In genomic region chr21:17003763-17004373, GRCh38 we compare ENCODE assay signal across 11 cellular contexts.
DNase-seq lines count a peak whose midpoint lies in the region; ATAC-seq and TF ChIP-seq lines count a peak whose summit lies in the region.
"Had no signal": no experiment of that assay in that cellular context is flagged by ENCODE, and none has a peak within 500 bp of the region (broad histone marks: within the 10 kb centered on the region; RNA-seq: fewer than 3 reads in every experiment).

No MANE protein-coding gene starts in this region.

- peak overlapping the region; percentile 48 for H2AFZ ChIP-seq in SU-DHL-6 (ENCODE audit: low read depth, low read length, severe bottlenecking)
- H2AFZ ChIP-seq in fibroblast of lung (ENCODE audit: low read length): no peak overlapping the region

- no peaks in the 10 kb centered on the region for H3K79me2 ChIP-seq in SU-DHL-6 (ENCODE audit: insufficient read depth, low read length)
- H3K79me2 ChIP-seq in fibroblast of lung (ENCODE audit: control insufficient read depth, insufficient read depth, low read length): no peaks in the 10 kb centered on the region

- intact Hi-C loops in head of caudate nucleus (cut with DNase I): no loop called here

- H3K4me1 ChIP-seq in fibroblast of lung (ENCODE audit: control insufficient read depth, extremely low read depth, insufficient read depth, low read length): no peaks in the 10 kb centered on the region

- TF ChIP-seq CTCF in SU-DHL-6 (IDR thresholded peaks at IDR 0.05; ENCODE audit: insufficient read depth, low read length, poor library complexity, severe bottlenecking): no peak
- no peak for TF ChIP-seq CTCF in fibroblast of lung (conservative IDR thresholded peaks at IDR 0.05 in 1 of 2, IDR thresholded peaks at IDR 0.05 in 1 of 2; ENCODE audit: low read depth in 1 of 2, low read length in 2 of 2)

- H3K4me2 ChIP-seq in SU-DHL-6 (ENCODE audit: low read depth, low read length, poor library complexity, severe bottlenecking): no peak overlapping the region
- H3K4me2 ChIP-seq in fibroblast of lung (ENCODE audit: extremely low read depth, insufficient read depth, low read length): peak overlapping the region; percentile 58

- H3K4me3 ChIP-seq in SU-DHL-6 (ENCODE audit: insufficient read depth, low read length, poor library complexity, severe bottlenecking) (no peak overlapping the region), fibroblast of lung (replicated peaks in 1 of 4; ENCODE audit: control extremely low read depth in 1 of 4, insufficient read depth in 1 of 4, low read depth in 3 of 4, low read length in 4 of 4) (peak overlapping the region; percentile 12 to 33 (median 30))

- DNase-seq in HS-5 (ENCODE audit: low read depth) (peak; percentile 15), fibroblast of lung (ENCODE audit: low read depth in 2 of 2) (peak; percentile 22 to 77), retina (peak; percentile 1), NCI-H2081 (lab: John Stamatoyannopoulos, UW) (no peak), head of caudate nucleus (no peak), NCI-H1417 (lab: John Stamatoyannopoulos, UW) (no peak)
- DNase-seq: DMS153, NCI-H526 treated with DMSO at 0.1 percent for 48 hours, SW 1271 had no signal

- H3K9me3 ChIP-seq in SU-DHL-6 (ENCODE audit: insufficient read depth, low read length): no peaks in the 10 kb centered on the region
- no peaks in the 10 kb centered on the region for H3K9me3 ChIP-seq in fibroblast of lung (ENCODE audit: control insufficient read depth, insufficient read depth, low read depth, low read length)

- H3K27me3 ChIP-seq in SU-DHL-6 (ENCODE audit: low read length) (no peaks in the 10 kb centered on the region), fibroblast of lung (ENCODE audit: control insufficient read depth, insufficient read depth, low read length) (no peaks in the 10 kb centered on the region)

- H3K36me3 ChIP-seq in SU-DHL-6 (ENCODE audit: low read length) (no peaks in the 10 kb centered on the region), fibroblast of lung (ENCODE audit: control insufficient read depth, insufficient read depth, low read length) (no peaks in the 10 kb centered on the region)

- no peaks in the 10 kb centered on the region for H3F3A ChIP-seq in SU-DHL-6 (ENCODE audit: insufficient read depth)

- H3K9ac ChIP-seq in SU-DHL-6 (ENCODE audit: low read length): no peak overlapping the region
- H3K9ac ChIP-seq in fibroblast of lung (ENCODE audit: insufficient read depth, low read length): no peak overlapping the region

- H4K20me1 ChIP-seq in SU-DHL-6 (ENCODE audit: low read depth, low read length): no peaks in the 10 kb centered on the region
- H4K20me1 ChIP-seq in fibroblast of lung (ENCODE audit: control insufficient read depth, extremely low read depth, insufficient read depth, low read length): no peaks in the 10 kb centered on the region

- no peak overlapping the region for H3K27ac ChIP-seq in SU-DHL-6 (ENCODE audit: low read depth, low read length)
- H3K27ac ChIP-seq in fibroblast of lung (ENCODE audit: insufficient read depth, low read length): peak overlapping the region; percentile 28

- no peaks in the 10 kb centered on the region for H3K9me2 ChIP-seq in SU-DHL-6 (replicated peaks; ENCODE audit: insufficient read depth, low read length)

- ATAC-seq in GM18498 (IDR thresholded peaks at IDR 0.05; ENCODE audit: unreplicated experiment): no peak

Comparison
In these comparisons a context has a peak if more than half of its experiments do, and no peak if none do; other contexts are left out.
1. DNase-seq: peak in HS-5 (single experiment), fibroblast of lung (2 of 2) and retina (single experiment); none in NCI-H2081 (0 of 2), head of caudate nucleus (0 of 42) and NCI-H1417 (0 of 3).